ENCODE assay signal across 16 cellular contexts in genomic region chr16:84449156-84450140, GRCh38. TPM values are rescaled to one million over a fixed set of nuclear protein-coding genes. Genes with fewer than 3 reads are reported as not detected.
DNase-seq lines count a peak whose midpoint lies in the region; ATAC-seq and TF ChIP-seq lines count a peak whose summit lies in the region.
"Had no signal": no experiment of that assay in that cellular context is flagged by ENCODE, and none has a peak within 500 bp of the region (broad histone marks: within the 10 kb centered on the region; RNA-seq: fewer than 3 reads in every experiment).

No MANE protein-coding gene starts in this region.

- no peaks in the 10 kb centered on the region for H4K20me1 ChIP-seq in neural progenitor cell (ENCODE audit: low read depth)

- no peak overlapping the region for H3K4me2 ChIP-seq in neural progenitor cell
- H3K4me2 ChIP-seq: smooth muscle cell had no signal

- no peak overlapping the region for H2AFZ ChIP-seq in neural progenitor cell (replicated peaks)

- no peak for TF ChIP-seq CTCF in neural progenitor cell (IDR thresholded peaks at IDR 0.05)

- H3K4me3 Mint-ChIP-seq in neural progenitor cell: no peak overlapping the region
- H3K4me3 Mint-ChIP-seq: activated CD4-positive, alpha-beta T cell treated with anti-CD3 and anti-CD28 coated beads for 36 hours; activated T-cell treated with anti-CD3 and anti-CD28 coated beads, Interleukin-2, amount 50 U/mL, for 4 hours; CD8-positive, alpha-beta T cell; T-cell had no signal

- H3K4me1 ChIP-seq in neural progenitor cell: no peaks in the 10 kb centered on the region

- no peaks in the 10 kb centered on the region for H3K27me3 ChIP-seq in neural progenitor cell

- H3K9me3 Mint-ChIP-seq in neural progenitor cell: peaks cover 2% of the 10 kb centered on the region
- H3K9me3 Mint-ChIP-seq: activated T-cell treated with anti-CD3 and anti-CD28 coated beads, Interleukin-2, amount 50 U/mL, for 4 hours; CD8-positive, alpha-beta T cell; T-cell had no signal

- H3K9me3 ChIP-seq in neural progenitor cell (ENCODE audit: low read depth): no peaks in the 10 kb centered on the region

- H3K9ac ChIP-seq in neural progenitor cell: no peak overlapping the region

- no peaks in the 10 kb centered on the region for H3K79me2 ChIP-seq in neural progenitor cell (ENCODE audit: low read depth)

- DNase-seq in NCI-H1092 treated with DMSO at 0.1 percent for 48 hours (lab: John Stamatoyannopoulos, UW) (peak; percentile 6), NCI-H1092 (lab: John Stamatoyannopoulos, UW) (no peak), NCI-H1105 (lab: John Stamatoyannopoulos, UW) (peak; percentile 42), SW480 (ENCODE audit: low spot score) (peak; percentile 17), neural progenitor cell (ENCODE audit: low spot score) (no peak), SKM-1 (lab: John Stamatoyannopoulos, UW; ENCODE audit: unreplicated experiment) (no peak), ecto neural progenitor cell (ENCODE audit: low spot score) (no peak)
- DNase-seq: activated CD4-positive, alpha-beta T cell treated with anti-CD3 and anti-CD28 coated beads for 36 hours; activated T-cell treated with anti-CD3 and anti-CD28 coated beads, Interleukin-2, amount 50 U/mL, for 4 hours; amygdala; NCI-H1694 treated with DMSO at 0.1 percent for 48 hours; T-cell had no signal

- H3K36me3 Mint-ChIP-seq in neural progenitor cell: no peaks in the 10 kb centered on the region
- H3K36me3 Mint-ChIP-seq: CD8-positive, alpha-beta T cell; T-cell had no signal

- H3F3A ChIP-seq in neural progenitor cell (ENCODE audit: low read depth): no peaks in the 10 kb centered on the region

- no peak for ATAC-seq in esophagus mucosa
- ATAC-seq: activated CD4-positive, alpha-beta T cell treated with anti-CD3 and anti-CD28 coated beads for 36 hours; activated T-cell treated with anti-CD3 and anti-CD28 coated beads, Interleukin-2, amount 50 U/mL, for 4 hours; CD8-positive, alpha-beta T cell; T-cell had no signal

- peak overlapping the region; percentile 57 for H3K27ac Mint-ChIP-seq in neural progenitor cell
- H3K27ac Mint-ChIP-seq: activated CD4-positive, alpha-beta T cell treated with anti-CD3 and anti-CD28 coated beads for 36 hours; CD8-positive, alpha-beta T cell; T-cell had no signal

- no peak overlapping the region for H3K27ac ChIP-seq in neural progenitor cell
- H3K27ac ChIP-seq: 22Rv1 had no signal

- H3K4me1 Mint-ChIP-seq in neural progenitor cell: peaks cover 11% of the 10 kb centered on the region
- H3K4me1 Mint-ChIP-seq: activated CD4-positive, alpha-beta T cell treated with anti-CD3 and anti-CD28 coated beads for 36 hours; T-cell had no signal

- H3K27me3 Mint-ChIP-seq in neural progenitor cell (ENCODE audit: insufficient read depth, low read depth): peaks cover 2% of the 10 kb centered on the region

- no peaks in the 10 kb centered on the region for H3K36me3 ChIP-seq in neural progenitor cell

- H3K4me3 ChIP-seq in neural progenitor cell: no peak overlapping the region
- H3K4me3 ChIP-seq: smooth muscle cell had no signal

RNA-seq across cellular contexts. Expression of gene MEAK7, which starts 55.0 kb away (rescaled TPM):
- total RNA-seq in neural progenitor cell (ENCODE audit: low replicate concordance) (18.4 and 22.5 TPM in 2 replicates), esophagus mucosa (58.3 TPM)

Comparison
In these comparisons a context has a peak if more than half of its experiments do, and no peak if none do; other contexts are left out.
1. DNase-seq: peak in NCI-H1092 treated with DMSO at 0.1 percent for 48 hours (single experiment), NCI-H1105 (single experiment) and SW480 (single experiment); none in NCI-H1092 (single experiment), neural progenitor cell (single experiment), SKM-1 (single experiment) and ecto neural progenitor cell (single experiment).